ENCODE assay signal across 1 cellular context in the genomic region with DNA sequence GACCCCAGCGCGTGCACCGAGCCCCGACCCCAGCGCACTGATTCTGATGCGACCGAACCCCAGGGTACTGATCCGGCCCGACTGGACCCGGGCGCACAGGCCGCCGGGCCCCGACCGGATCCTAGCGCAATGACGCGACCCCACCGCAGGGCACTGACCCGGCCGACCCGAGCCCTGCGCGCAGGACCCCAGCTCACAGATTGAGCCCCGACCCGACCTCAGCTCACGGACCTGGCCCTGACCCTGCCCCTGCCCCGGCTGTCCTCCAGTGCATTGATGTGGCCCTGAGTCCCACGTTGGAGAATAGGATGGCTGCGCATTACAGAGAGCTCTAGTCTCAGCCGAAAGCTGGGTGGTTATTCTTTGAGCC.
TF ChIP-seq lines count a peak whose summit lies in the region.

No MANE protein-coding gene starts in this region.

TF ChIP-seq in H1, 55 proteins besides CTCF, POLR2A, EP300 and RAD21 (continued from another document):
- TF ChIP-seq, protein P1, sequence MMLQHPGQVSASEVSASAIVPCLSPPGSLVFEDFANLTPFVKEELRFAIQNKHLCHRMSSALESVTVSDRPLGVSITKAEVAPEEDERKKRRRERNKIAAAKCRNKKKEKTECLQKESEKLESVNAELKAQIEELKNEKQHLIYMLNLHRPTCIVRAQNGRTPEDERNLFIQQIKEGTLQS (IDR thresholded peaks at IDR 0.05; ENCODE audit: insufficient read depth, low read depth, low read length), result no peak
- TF ChIP-seq RBBP5 (IDR thresholded peaks at IDR 0.05; ENCODE audit: borderline replicate concordance, low read depth, low read length), result no peak
